ENCODE assay signal across 29 cellular contexts in genomic region chr6:133165235-133165634, GRCh38.
"Had no signal": no experiment of that assay in that cellular context is flagged by ENCODE, and none has a peak within 500 bp of the region (broad histone marks: within the 10 kb centered on the region; RNA-seq: fewer than 3 reads in every experiment).

No MANE protein-coding gene starts in this region.

- H3K4me3 ChIP-seq: MG63, SJCRH30 had no signal

- H3K27me3 ChIP-seq: MG63, SJCRH30 had no signal

- DNase-seq: activated B cell treated with CpG ODN at 0.5 μM for 24 hours; activated CD4-positive, alpha-beta memory T cell treated with anti-CD3 and anti-CD28 coated beads for 36 hours; activated CD4-positive, alpha-beta T cell treated with anti-CD3 and anti-CD28 coated beads for 4 hours; activated CD4-positive, alpha-beta T cell treated with anti-CD3 and anti-CD28 coated beads, Interleukin-2, amount 50 U/mL, for 1 hour; activated CD4-positive, CD25-positive, alpha-beta regulatory T cell treated with anti-CD3 and anti-CD28 coated beads, Interleukin-2, amount 50 U/mL, for 72 hours; activated CD8-positive, alpha-beta memory T cell treated with anti-CD3 and anti-CD28 coated beads, Interleukin-2, amount 50 U/mL, for 4 hours; activated gamma-delta T cell treated with Interleukin-2 at 50 U/mL for 16 hours; activated naive CD4-positive, alpha-beta T cell treated with anti-CD3 and anti-CD28 coated beads for 36 hours; activated T-cell treated with anti-CD3 and anti-CD28 coated beads for 4 hours; activated T-cell treated with anti-CD3 and anti-CD28 coated beads, Interleukin-2, amount 50 U/mL, for 4 hours; anterior cingulate cortex; central memory CD4-positive, alpha-beta T cell; Kasumi-1; KG1; MG63; NCI-H1048; NCI-H1436; NCI-H187; NCI-H2029 treated with DMSO at 0.1 percent for 48 hours; NCI-H2171; NCI-H510A; NCI-H82; NK-92 treated with Interleukin-12 subunit alpha and Interleukin-12 subunit beta, amount 100 ng/mL, for 24 hours; Right ventricle myocardium superior; SJCRH30; T-helper 1 cell; T-helper 2 cell; T-helper 9 cell had no signal

- H3K27ac ChIP-seq: SJCRH30, VCaP had no signal

- H3K36me3 ChIP-seq: MG63, SJCRH30 had no signal
